22 cellular contexts compared by ENCODE assay signal in the genomic region with DNA sequence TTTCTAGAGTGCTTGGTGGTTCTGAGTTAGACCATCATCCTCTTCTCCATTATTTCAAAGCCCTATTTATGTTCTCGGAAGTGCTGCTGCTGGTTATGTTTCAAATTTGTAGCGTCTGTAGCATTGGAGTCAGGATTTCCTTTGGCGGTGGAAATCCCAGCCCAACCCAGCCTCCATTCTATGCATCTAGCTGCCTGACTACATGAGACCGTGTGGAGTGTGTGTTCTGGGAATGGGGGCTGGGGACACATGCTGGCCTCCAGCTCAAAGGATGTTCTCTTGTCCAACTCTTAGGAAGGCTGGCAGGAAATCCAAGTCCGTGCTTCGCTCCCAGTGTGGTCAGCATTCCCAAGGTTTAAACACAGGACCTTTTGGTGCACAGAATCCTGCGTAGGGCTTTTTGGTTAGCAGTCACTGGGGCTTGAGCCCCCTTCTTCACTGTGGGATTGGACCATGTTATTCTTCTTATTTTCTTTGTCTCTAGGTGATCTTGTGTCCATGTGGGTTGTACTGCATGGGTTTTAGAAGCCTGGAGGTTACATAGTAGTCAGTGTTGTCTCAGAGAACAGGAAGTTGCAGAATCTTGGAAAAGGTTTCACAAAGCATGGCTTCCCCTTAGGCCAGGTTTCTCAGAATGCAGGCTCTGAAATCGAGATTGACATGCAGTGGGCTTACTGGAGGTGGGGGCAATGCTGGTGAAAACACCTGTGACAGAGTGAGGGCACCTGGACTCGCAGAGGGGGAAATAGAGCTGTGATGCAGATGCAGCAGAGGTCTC.
DNase-seq lines count a peak whose midpoint lies in the region; ATAC-seq and TF ChIP-seq lines count a peak whose summit lies in the region.
"Had no signal": no experiment of that assay in that cellular context is flagged by ENCODE, and none has a peak within 500 bp of the region (broad histone marks: within the 10 kb centered on the region; RNA-seq: fewer than 3 reads in every experiment).

No MANE protein-coding gene starts in this region.

- TF ChIP-seq POLR2A in heart left ventricle (IDR thresholded peaks at IDR 0.05), result no peak

- H3K9me3 ChIP-seq in heart left ventricle (no peaks in the 10 kb centered on the region), right atrium auricular region (no peaks in the 10 kb centered on the region), parathyroid adenoma (ENCODE audit: control insufficient read depth, low read length) (no peaks in the 10 kb centered on the region), psoas muscle (no peaks in the 10 kb centered on the region)
- H3K9me3 ChIP-seq: adrenal gland; BLaER1 treated with 17β-estradiol and CSF1 and Interleukin-3, amounts not matched to agents 10 nM and 100 nM; gastroesophageal sphincter; Peyer's patch had no signal

- peaks cover 39% of the 10 kb centered on the region for H3K4me1 Mint-ChIP-seq in endothelial cell (ENCODE audit: unreplicated experiment)
- no peaks in the 10 kb centered on the region for H3K4me1 Mint-ChIP-seq in activated naive CD4-positive, alpha-beta T cell treated with anti-CD3 and anti-CD28 coated beads for 36 hours (ENCODE audit: low read depth)

- peak in 1 of 5 donors; percentile 40 for DNase-seq in heart left ventricle
- DNase-seq in right atrium auricular region (ENCODE audit: low spot score), result no peak
- DNase-seq in NOMO-1 (lab: John Stamatoyannopoulos, UW; ENCODE audit: unreplicated experiment in 2 of 2), result peak; percentile 22 to 65
- no peak for DNase-seq in endothelial cell (ENCODE audit: low spot score)
- no peak for DNase-seq in activated naive CD4-positive, alpha-beta T cell treated with anti-CD3 and anti-CD28 coated beads for 36 hours
- DNase-seq in stimulated activated naive CD4-positive, alpha-beta T cell (lab: John Stamatoyannopoulos, UW), result no peak
- DNase-seq in psoas muscle, result no peak
- DNase-seq: activated CD4-positive, alpha-beta T cell treated with anti-CD3 and anti-CD28 coated beads, Interleukin-2, amount 10 ng/mL, durations not matched to agents 24 days and 14 days; activated effector memory CD4-positive, alpha-beta T cell treated with Interleukin-2 at 50 U/mL for 16 hours; adrenal gland; DMS153; dorsolateral prefrontal cortex; NCI-H82; Peyer's patch; small intestine; stimulated activated CD4-positive, alpha-beta T cell treated with anti-CD3 and anti-CD28 coated beads, Interleukin-4, amount 100 ng/mL, for 1 hour had no signal

- peaks cover 0 to 47% (median 25%) of the 10 kb centered on the region in 12 donors for H3K4me1 ChIP-seq in heart left ventricle
- H3K4me1 ChIP-seq in right atrium auricular region, result peaks cover 0 to 26% of the 10 kb centered on the region in 2 donors
- peaks cover 2% of the 10 kb centered on the region for H3K4me1 ChIP-seq in parathyroid adenoma
- peaks cover 8% of the 10 kb centered on the region for H3K4me1 ChIP-seq in psoas muscle
- H3K4me1 ChIP-seq: gastroesophageal sphincter, Peyer's patch had no signal

- peak overlapping the region; percentile 24 for H3K27ac Mint-ChIP-seq in endothelial cell (ENCODE audit: unreplicated experiment)
- no peak overlapping the region for H3K27ac Mint-ChIP-seq in activated naive CD4-positive, alpha-beta T cell treated with anti-CD3 and anti-CD28 coated beads for 36 hours
- H3K27ac Mint-ChIP-seq: activated CD4-positive, alpha-beta T cell treated with anti-CD3 and anti-CD28 coated beads, Interleukin-2, amount 10 ng/mL, durations not matched to agents 24 days and 14 days had no signal

- no peak overlapping the region for H3K4me2 ChIP-seq in parathyroid adenoma (ENCODE audit: low read length)

- H3K27me3 ChIP-seq in heart left ventricle, result no peaks in the 10 kb centered on the region
- H3K27me3 ChIP-seq in right atrium auricular region, result no peaks in the 10 kb centered on the region
- no peaks in the 10 kb centered on the region for H3K27me3 ChIP-seq in parathyroid adenoma (ENCODE audit: control insufficient read depth, insufficient read depth, low read length)
- H3K27me3 ChIP-seq in psoas muscle (ENCODE audit: insufficient read depth in 3 of 3, low read length in 2 of 3), result no peaks in the 10 kb centered on the region
- H3K27me3 ChIP-seq: adrenal gland; BLaER1 treated with 17β-estradiol and CSF1 and Interleukin-3, amounts not matched to agents 10 nM and 100 nM; dorsolateral prefrontal cortex; gastroesophageal sphincter; Peyer's patch had no signal

- H3K9me3 Mint-ChIP-seq in endothelial cell (ENCODE audit: unreplicated experiment), result no peaks in the 10 kb centered on the region
- H3K9me3 Mint-ChIP-seq in activated naive CD4-positive, alpha-beta T cell treated with anti-CD3 and anti-CD28 coated beads for 36 hours, result no peaks in the 10 kb centered on the region
- H3K9me3 Mint-ChIP-seq: activated CD4-positive, alpha-beta T cell treated with anti-CD3 and anti-CD28 coated beads, Interleukin-2, amount 10 ng/mL, durations not matched to agents 24 days and 14 days had no signal

- H3K9ac ChIP-seq in parathyroid adenoma, result no peak overlapping the region
- H3K9ac ChIP-seq: BLaER1 treated with 17β-estradiol and CSF1 and Interleukin-3, amounts not matched to agents 10 nM and 100 nM had no signal

- WGBS in heart left ventricle, 4 donors, result 62 to 74% (median 65%) methylated on average over 9 of the region's 9 CpGs
- 76% methylated on average over 9 of the region's 9 CpGs for WGBS in psoas muscle, 3 donors

- H3K36me3 ChIP-seq in heart left ventricle (peaks cover 0 to 72% (median 52%) of the 10 kb centered on the region in 9 donors), right atrium auricular region (peaks cover 52% of the 10 kb centered on the region), parathyroid adenoma (ENCODE audit: control insufficient read depth, insufficient read depth, low read length) (no peaks in the 10 kb centered on the region), psoas muscle (ENCODE audit: insufficient read depth in 1 of 2, low read depth in 1 of 2) (peaks cover 2 to 16% of the 10 kb centered on the region in 2 donors)

- H3K36me3 Mint-ChIP-seq in endothelial cell (ENCODE audit: low read depth, unreplicated experiment), result peaks cover 54% of the 10 kb centered on the region
- peaks cover 27% of the 10 kb centered on the region for H3K36me3 Mint-ChIP-seq in activated naive CD4-positive, alpha-beta T cell treated with anti-CD3 and anti-CD28 coated beads for 36 hours (ENCODE audit: low read depth)

- no peak overlapping the region for H3K4me3 ChIP-seq in heart left ventricle
- no peak overlapping the region for H3K4me3 ChIP-seq in right atrium auricular region
- H3K4me3 ChIP-seq in parathyroid adenoma (ENCODE audit: low read depth, low read length), result no peak overlapping the region
- H3K4me3 ChIP-seq in psoas muscle, result no peak overlapping the region
- H3K4me3 ChIP-seq: adrenal gland; BLaER1 treated with 17β-estradiol and CSF1 and Interleukin-3, amounts not matched to agents 10 nM and 100 nM; dorsolateral prefrontal cortex; gastroesophageal sphincter; GM12878; Peyer's patch had no signal

- TF ChIP-seq CTCF in heart left ventricle (IDR thresholded peaks at IDR 0.05) (no peak), right atrium auricular region (IDR thresholded peaks at IDR 0.05) (no peak), endothelial cell (IDR thresholded peaks at IDR 0.05; ENCODE audit: unreplicated experiment) (no peak), parathyroid adenoma (IDR thresholded peaks at IDR 0.05) (no peak), psoas muscle (IDR thresholded peaks at IDR 0.05) (no peak)

- H2AFZ ChIP-seq in parathyroid adenoma, result no peak overlapping the region

- ATAC-seq in heart left ventricle (peak in 2 of 4 donors; percentile 35 to 56), psoas muscle (no peak)
- ATAC-seq: gastroesophageal sphincter, GM12878, SK-N-SH treated with all-trans-retinoic acid at 6 μM for 48 hours had no signal

- intact Hi-C loops in heart left ventricle (cut with DNase I) (no loop called here), psoas muscle (cut with DNase I) (no loop called here)
- intact Hi-C loops in activated naive CD4-positive, alpha-beta T cell treated with anti-CD3 and anti-CD28 coated beads for 36 hours (cut with micrococcal nuclease), result no loop called here

- peak overlapping the region in 9 of 12 donors; percentile 41 to 71 (median 58) for H3K27ac ChIP-seq in heart left ventricle
- no peak overlapping the region for H3K27ac ChIP-seq in right atrium auricular region
- H3K27ac ChIP-seq in parathyroid adenoma, result peak overlapping the region; percentile 40
- no peak overlapping the region for H3K27ac ChIP-seq in psoas muscle
- H3K27ac ChIP-seq: adrenal gland, dorsolateral prefrontal cortex, gastroesophageal sphincter, Peyer's patch had no signal

- H3K27me3 Mint-ChIP-seq in endothelial cell (ENCODE audit: unreplicated experiment), result peaks cover 6% of the 10 kb centered on the region
- no peaks in the 10 kb centered on the region for H3K27me3 Mint-ChIP-seq in activated naive CD4-positive, alpha-beta T cell treated with anti-CD3 and anti-CD28 coated beads for 36 hours (ENCODE audit: low read depth)
- H3K27me3 Mint-ChIP-seq: activated CD4-positive, alpha-beta T cell treated with anti-CD3 and anti-CD28 coated beads, Interleukin-2, amount 10 ng/mL, durations not matched to agents 24 days and 14 days; progenitor cell of endocrine pancreas had no signal

- H3K4me3 Mint-ChIP-seq in endothelial cell (ENCODE audit: unreplicated experiment), result peak overlapping the region; percentile 33
- no peak overlapping the region for H3K4me3 Mint-ChIP-seq in activated naive CD4-positive, alpha-beta T cell treated with anti-CD3 and anti-CD28 coated beads for 36 hours
- H3K4me3 Mint-ChIP-seq: activated CD4-positive, alpha-beta T cell treated with anti-CD3 and anti-CD28 coated beads, Interleukin-2, amount 10 ng/mL, durations not matched to agents 24 days and 14 days had no signal

- no peaks in the 10 kb centered on the region for H3K79me2 ChIP-seq in parathyroid adenoma

- CTCF ChIA-PET in activated naive CD4-positive, alpha-beta T cell treated with anti-CD3 and anti-CD28 coated beads for 36 hours (lab: Charles Lee), result interaction anchor here (1.8 kb wide), 1 partner anchor 14 kb away, joined by 4 read pairs; no protein-coding TSS in a partner anchor

Comparison
In these comparisons a context has a peak if more than half of its experiments do, and no peak if none do; other contexts are left out.
1. H3K27ac ChIP-seq: peak in heart left ventricle (9 of 12) and parathyroid adenoma (single experiment); none in right atrium auricular region (0 of 2) and psoas muscle (single experiment).
2. DNase-seq: peak in NOMO-1 (2 of 2); none in right atrium auricular region (single experiment), endothelial cell (single experiment), activated naive CD4-positive, alpha-beta T cell treated with anti-CD3 and anti-CD28 coated beads for 36 hours (single experiment), stimulated activated naive CD4-positive, alpha-beta T cell (0 of 6) and psoas muscle (0 of 2).